In the genomic region with DNA sequence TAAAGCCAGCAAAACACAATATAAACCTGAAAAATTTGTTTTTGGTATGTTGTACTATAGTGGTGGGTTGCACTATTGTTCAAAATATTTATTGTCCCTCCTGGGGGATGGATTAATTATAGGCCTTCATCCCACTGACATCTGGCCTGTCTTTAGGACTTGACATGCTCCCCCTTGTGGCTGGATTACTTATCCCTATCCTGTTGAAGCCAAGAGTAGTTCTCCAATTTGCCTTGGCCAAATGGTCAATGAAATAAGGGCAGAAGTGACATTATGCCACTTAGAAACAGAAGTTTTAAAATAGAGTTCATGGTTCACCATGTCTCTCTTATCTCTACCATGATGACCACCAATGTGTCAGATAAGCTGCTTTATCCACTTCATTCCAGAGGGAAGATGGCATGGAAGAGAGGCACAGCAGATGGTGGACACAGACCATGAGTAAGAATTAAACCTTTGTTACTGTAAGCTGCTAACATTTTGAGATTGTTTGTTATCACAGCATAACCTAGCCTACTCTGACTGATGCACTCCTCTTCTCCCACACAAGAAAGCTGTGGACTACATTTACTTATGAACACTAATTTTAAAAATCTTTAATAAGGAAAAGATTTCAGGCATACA, we compare ENCODE assay signal across 9 cellular contexts. TPM values are rescaled to one million over a fixed set of nuclear protein-coding genes. Genes with fewer than 3 reads are reported as not detected.
DNase-seq lines count a peak whose midpoint lies in the region; ATAC-seq, FAIRE-seq and TF ChIP-seq lines count a peak whose summit lies in the region.
"Had no signal": no experiment of that assay in that cellular context is flagged by ENCODE, and none has a peak within 500 bp of the region (broad histone marks: within the 10 kb centered on the region; RNA-seq: fewer than 3 reads in every experiment).

No MANE protein-coding gene starts in this region.

- TF ChIP-seq POLR2A in H54 (IDR thresholded peaks at IDR 0.05; ENCODE audit: low read depth, low read length): no peak

- peak; percentile 95 for FAIRE-seq in H54 (lab: Jason Lieb, UNC)
- peak; percentile 17 for FAIRE-seq in urothelium cell line (lab: Jason Lieb, UNC)

- ATAC-seq in GM18517 (IDR thresholded peaks at IDR 0.05; ENCODE audit: unreplicated experiment) (no peak), HG02970 (IDR thresholded peaks at IDR 0.05; ENCODE audit: low FRiP score, unreplicated experiment) (no peak)

- peak; percentile 57 for TF ChIP-seq CTCF in fibroblast of villous mesenchyme (IDR thresholded peaks at IDR 0.05; ENCODE audit: insufficient read depth, low read depth, low read length)

- no peak overlapping the region for H3K4me3 ChIP-seq in fibroblast of villous mesenchyme (ENCODE audit: low read depth, low read length)

- DNase-seq in COLO829 (ENCODE audit: low spot score) (peak; percentile 3), H54 (ENCODE audit: insufficient read length, low spot score) (no peak), RPMI8226 (peak; percentile 60), fibroblast of villous mesenchyme (ENCODE audit: low read depth) (no peak), urothelium cell line (ENCODE audit: low spot score) (peak; percentile 32), anterior cingulate cortex (lab: John Stamatoyannopoulos, UW) (no peak)

RNA-seq across cellular contexts. Expression of gene ARHGEF28, which starts 29.2 kb away (rescaled TPM):
- total RNA-seq in fibroblast of villous mesenchyme: 34.1 and 40.2 TPM in 2 replicates
- total RNA-seq: T-helper 1 cell treated with Interleukin-12 subunit alpha and Interleukin-12 subunit beta and Interleukin-4 antibody, amounts not matched to agents 30 ng/mL and 1 ng/mL, for 36 hours had no signal

RNA-seq across cellular contexts. Expression of gene UTP15, which starts 31.3 kb away (rescaled TPM):
- 30.3 and 30.7 TPM in 2 replicates for total RNA-seq in fibroblast of villous mesenchyme

RNA-seq across cellular contexts. Expression of gene ANKRA2, which starts 31.4 kb away (rescaled TPM):
- total RNA-seq in fibroblast of villous mesenchyme: 14.5 and 19.9 TPM in 2 replicates

Comparison
In these comparisons a context has a peak if more than half of its experiments do, and no peak if none do; other contexts are left out.
1. DNase-seq: peak in COLO829 (single experiment), RPMI8226 (single experiment) and urothelium cell line (single experiment); none in H54 (single experiment), fibroblast of villous mesenchyme (single experiment) and anterior cingulate cortex (0 of 58).